In the genomic region with DNA sequence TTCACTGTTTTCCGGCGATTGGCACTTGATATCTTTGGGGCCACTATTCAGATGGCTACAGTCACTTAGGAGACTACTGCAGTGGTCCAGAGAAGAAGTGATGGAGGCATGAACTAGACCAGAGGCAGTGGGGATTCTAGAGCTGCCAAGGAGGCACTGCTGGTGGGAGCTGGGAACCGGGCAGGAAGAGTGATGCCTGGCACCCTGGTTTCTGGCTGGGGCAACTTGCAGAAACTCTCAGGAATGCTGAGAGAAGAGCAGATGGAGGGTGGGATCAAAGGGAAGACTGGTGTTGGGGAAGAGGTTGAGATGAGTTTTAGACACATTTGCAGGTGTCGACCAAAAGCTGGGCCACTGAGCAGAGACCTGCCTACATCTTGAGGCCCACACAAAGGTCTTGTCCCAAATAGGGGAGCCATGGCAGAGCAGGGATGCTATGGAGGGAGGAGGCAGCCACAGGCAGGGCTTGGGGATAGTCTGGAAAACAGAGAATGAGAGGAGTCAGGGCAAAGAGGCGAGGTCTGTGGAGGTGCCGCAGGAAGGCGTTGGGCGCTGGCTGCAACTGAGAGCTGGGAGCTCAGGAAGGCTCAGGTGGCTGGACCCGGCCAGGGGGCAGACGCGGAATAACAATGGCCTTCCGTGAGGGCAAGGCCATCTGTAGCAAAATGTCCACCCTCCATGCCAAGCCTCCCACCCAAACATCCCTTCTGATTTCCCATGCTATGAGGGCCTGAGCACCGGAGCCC, we compare ENCODE assay signal across 17 cellular contexts.
A peak's percentile ranks its signal among the peaks of the same experiment; 100 is the strongest.
DNase-seq lines count a peak whose midpoint lies in the region; ATAC-seq and TF ChIP-seq lines count a peak whose summit lies in the region.
"Had no signal": no experiment of that assay in that cellular context is flagged by ENCODE, and none has a peak within 500 bp of the region (broad histone marks: within the 10 kb centered on the region; RNA-seq: fewer than 3 reads in every experiment).

No MANE protein-coding gene starts in this region.

- no peak for TF ChIP-seq POLR2A in IMR-90 (IDR thresholded peaks at IDR 0.05; ENCODE audit: low read depth, low read length)

- H2BK5ac ChIP-seq in IMR-90 (ENCODE audit: low read depth, low read length, poor library complexity, severe bottlenecking) (peak overlapping the region; percentile 17), trophoblast cell (ENCODE audit: low read depth, low read length, poor library complexity) (no peak overlapping the region)

- dilution Hi-C loops in IMR-90 (cut with HindIII; ENCODE audit: low sequenced_read_pairs, unreplicated experiment) = no loop called here

- H3K9me3 ChIP-seq in IMR-90 (ENCODE audit: control insufficient read depth, insufficient read depth, low read length) (peaks cover 5% of the 10 kb centered on the region), trophoblast cell (ENCODE audit: insufficient read depth, low read depth, low read length) (peaks cover 1% of the 10 kb centered on the region)
- H3K9me3 ChIP-seq: SJCRH30, thoracic aorta had no signal

- peak overlapping the region; percentile 47 for H3K4me3 Mint-ChIP-seq in T-helper 2 cell treated with Interferon-gamma antibody and Interleukin-4, amounts not matched to agents 5 μg/mL and 100 μg/mL, for 36 hours
- no peak overlapping the region for H3K4me3 Mint-ChIP-seq in activated naive CD8-positive, alpha-beta T cell treated with anti-CD3 and anti-CD28 coated beads, Interleukin-2, amount 50 U/mL, for 24 hours

- H3K4me1 Mint-ChIP-seq in T-helper 2 cell treated with Interferon-gamma antibody and Interleukin-4, amounts not matched to agents 5 μg/mL and 100 μg/mL, for 36 hours (ENCODE audit: low read depth) = peaks cover 70% of the 10 kb centered on the region
- peaks cover 97% of the 10 kb centered on the region for H3K4me1 Mint-ChIP-seq in activated naive CD8-positive, alpha-beta T cell treated with anti-CD3 and anti-CD28 coated beads, Interleukin-2, amount 50 U/mL, for 24 hours

- 100% methylated on average over 4 of the region's 13 CpGs; no CpG with 5 or more reads in 1 of the 2 experiments for WGBS in IMR-90 (ENCODE audit: extremely low coverage in 2 of 2, insufficient read length in 1 of 2), 2 experiments
- WGBS in trophoblast cell (ENCODE audit: extremely low coverage, insufficient coverage, insufficient read length) = no CpG with 5 or more reads among the region's 13 CpGs

- H2BK20ac ChIP-seq in IMR-90 (ENCODE audit: low read depth, low read length) = peak overlapping the region; percentile 30

- no peak for TF ChIP-seq RAD21 in IMR-90 (IDR thresholded peaks at IDR 0.05; ENCODE audit: low read length)

- H3K9ac ChIP-seq in IMR-90 (ENCODE audit: low read depth, low read length) = no peak overlapping the region
- H3K9ac ChIP-seq in trophoblast cell (ENCODE audit: low read length) = no peak overlapping the region

- peak overlapping the region; percentile 57 for H3K4ac ChIP-seq in IMR-90 (ENCODE audit: low read depth, low read length)
- no peak overlapping the region for H3K4ac ChIP-seq in trophoblast cell (ENCODE audit: low read depth, low read length)

- H4K8ac ChIP-seq in IMR-90 (ENCODE audit: low read depth in 2 of 2, low read length in 2 of 2) = no peak overlapping the region
- H4K8ac ChIP-seq in trophoblast cell (ENCODE audit: low read depth, low read length) = no peak overlapping the region

- H3K4me3 ChIP-seq in IMR-90 (ENCODE audit: insufficient read depth, low read depth, low read length) (no peak overlapping the region), trophoblast cell (ENCODE audit: low read depth, low read length) (no peak overlapping the region)
- H3K4me3 ChIP-seq: SJCRH30, thoracic aorta had no signal

- H3K14ac ChIP-seq in IMR-90 (replicated peaks; ENCODE audit: low read depth, low read length) (no peak overlapping the region; the same call in 1 of the 2 replicates), trophoblast cell (ENCODE audit: low read length) (peak overlapping the region; percentile 12)

- H3K9me1 ChIP-seq in IMR-90 (ENCODE audit: insufficient read depth, low read length) = 0 out of 2 replicates have a peak, but pooled peaks cover 6% of the 10 kb centered on the region

- POLR2A ChIA-PET in IMR-90 (lab: Charles Lee; ENCODE audit: unreplicated experiment) = no interaction called here

- H2AK5ac ChIP-seq in IMR-90 (ENCODE audit: low read depth, low read length) (peak overlapping the region; percentile 45), trophoblast cell (ENCODE audit: low read length) (peak overlapping the region; percentile 78)

- CTCF ChIA-PET in IMR-90 (lab: Yijun Ruan, JAX) = interaction anchor here (0.6 kb wide), 1 partner anchor 17 kb away, joined by 3 read pairs; no protein-coding TSS in a partner anchor

- H4K12ac ChIP-seq in trophoblast cell (ENCODE audit: low read depth, low read length) = no peak overlapping the region

- peak overlapping the region; percentile 45; the same call in 1 of the 3 replicates for H2BK15ac ChIP-seq in IMR-90 (ENCODE audit: low read depth, low read length)

- H3K79me2 ChIP-seq in trophoblast cell (ENCODE audit: control insufficient read depth, insufficient read depth, low read length, poor library complexity) = peaks cover 3% of the 10 kb centered on the region

- in situ Hi-C loops in IMR-90 (cut with MboI; ENCODE audit: low sequenced_read_pairs) = no loop called here

- no peak overlapping the region for H3K56ac ChIP-seq in IMR-90 (ENCODE audit: extremely low read depth, insufficient read depth, low read length)

- H3K9me3 Mint-ChIP-seq in T-helper 2 cell treated with Interferon-gamma antibody and Interleukin-4, amounts not matched to agents 5 μg/mL and 100 μg/mL, for 36 hours = peaks cover 22% of the 10 kb centered on the region
- peaks cover 16% of the 10 kb centered on the region for H3K9me3 Mint-ChIP-seq in activated naive CD8-positive, alpha-beta T cell treated with anti-CD3 and anti-CD28 coated beads, Interleukin-2, amount 50 U/mL, for 24 hours

- peak overlapping the region; percentile 28; the same call in 1 of the 2 replicates for H4K91ac ChIP-seq in IMR-90 (ENCODE audit: insufficient read depth, low read depth, low read length)
- H4K91ac ChIP-seq in trophoblast cell (ENCODE audit: low read depth, low read length) = peak overlapping the region; percentile 0

- H3K36me3 ChIP-seq in IMR-90 (ENCODE audit: control insufficient read depth, insufficient read depth, low read length) = no peaks in the 10 kb centered on the region
- H3K36me3 ChIP-seq in trophoblast cell (ENCODE audit: control insufficient read depth in 1 of 2, insufficient read depth in 2 of 2, low read length in 2 of 2) = no peaks in the 10 kb centered on the region
- H3K36me3 ChIP-seq: SJCRH30, thoracic aorta had no signal

- ATAC-seq in IMR-90 (ENCODE audit: low read depth) (no peak), GM21360 (IDR thresholded peaks at IDR 0.05; ENCODE audit: unreplicated experiment) (no peak)
- no peak for ATAC-seq in activated naive CD8-positive, alpha-beta T cell treated with anti-CD3 and anti-CD28 coated beads, Interleukin-2, amount 50 U/mL, for 24 hours
- ATAC-seq: left ventricle myocardium superior had no signal

- no TSS peak for BruUV-seq in IMR-90 (replicated peaks; lab: Mats Ljungman, UMichigan)

- no peaks in the 10 kb centered on the region for H3K27me3 ChIP-seq in IMR-90 (ENCODE audit: control insufficient read depth, insufficient read depth, low read length)
- H3K27me3 ChIP-seq in trophoblast cell (ENCODE audit: insufficient read depth, low read length) = no peaks in the 10 kb centered on the region
- H3K27me3 ChIP-seq: SJCRH30 had no signal

- H4K5ac ChIP-seq in IMR-90 (ENCODE audit: low read depth, low read length) = no peak overlapping the region

- peaks cover 44% of the 10 kb centered on the region for H3K36me3 Mint-ChIP-seq in T-helper 2 cell treated with Interferon-gamma antibody and Interleukin-4, amounts not matched to agents 5 μg/mL and 100 μg/mL, for 36 hours (ENCODE audit: low read depth)
- H3K36me3 Mint-ChIP-seq in activated naive CD8-positive, alpha-beta T cell treated with anti-CD3 and anti-CD28 coated beads, Interleukin-2, amount 50 U/mL, for 24 hours (ENCODE audit: low read depth) = peaks cover 21% of the 10 kb centered on the region

- H2BK120ac ChIP-seq in IMR-90 (ENCODE audit: low read depth, low read length) (peak overlapping the region; percentile 19), trophoblast cell (ENCODE audit: insufficient read depth, low read length, poor library complexity) (no peak overlapping the region)

- H3K23ac ChIP-seq in IMR-90 (ENCODE audit: low read depth, low read length) (no peak overlapping the region), trophoblast cell (ENCODE audit: low read length) (no peak overlapping the region)

- H3K4me2 ChIP-seq in IMR-90 (ENCODE audit: low read depth, low read length) = no peak overlapping the region
- H3K4me2 ChIP-seq in trophoblast cell (ENCODE audit: low read length) = no peak overlapping the region

- no peak for DNase-seq in T-helper 2 cell treated with Interferon-gamma antibody and Interleukin-4, amounts not matched to agents 5 μg/mL and 100 μg/mL, for 36 hours (ENCODE audit: low spot score)
- DNase-seq in T-helper 2 cell = no peak
- no peak for DNase-seq in IMR-90
- no peak for DNase-seq in activated naive CD8-positive, alpha-beta T cell treated with anti-CD3 and anti-CD28 coated beads, Interleukin-2, amount 50 U/mL, for 24 hours
- no peak for DNase-seq in trophoblast cell
- no peak for DNase-seq in T-helper 9 cell
- no peak for DNase-seq in NCI-H748 treated with DMSO at 0.1 percent for 48 hours (lab: John Stamatoyannopoulos, UW)
- DNase-seq: 8988T, amniotic stem cell, cerebellar nuclear complex, HCEC 1CT, left ventricle myocardium superior, NCI-H1436 treated with DMSO at 0.1 percent for 48 hours, NCI-H446 treated with DMSO at 0.1 percent for 48 hours, SJCRH30 had no signal

- peak overlapping the region; percentile 50 for H2AK9ac ChIP-seq in IMR-90 (replicated peaks; ENCODE audit: low read depth, low read length, poor library complexity)

- H3K18ac ChIP-seq in IMR-90 (ENCODE audit: low read depth, low read length) (no peak overlapping the region), trophoblast cell (ENCODE audit: low read length) (no peak overlapping the region)

- H3K27me3 Mint-ChIP-seq in T-helper 2 cell treated with Interferon-gamma antibody and Interleukin-4, amounts not matched to agents 5 μg/mL and 100 μg/mL, for 36 hours (ENCODE audit: low read depth) = no peaks in the 10 kb centered on the region
- H3K27me3 Mint-ChIP-seq in activated naive CD8-positive, alpha-beta T cell treated with anti-CD3 and anti-CD28 coated beads, Interleukin-2, amount 50 U/mL, for 24 hours = peaks cover 4% of the 10 kb centered on the region

- H3K4me1 ChIP-seq in IMR-90 (ENCODE audit: control insufficient read depth, insufficient read depth, low read length) (peaks cover 10% of the 10 kb centered on the region), trophoblast cell (ENCODE audit: control insufficient read depth in 1 of 2, insufficient read depth in 2 of 2, low read length in 2 of 2) (peaks cover 18 to 21% of the 10 kb centered on the region in 2 experiments)

- H3K79me1 ChIP-seq in IMR-90 (ENCODE audit: low read depth in 1 of 2, low read length in 2 of 2) (no peaks in the 10 kb centered on the region), trophoblast cell (ENCODE audit: low read length) (peaks cover 19% of the 10 kb centered on the region)

- H2BK12ac ChIP-seq in trophoblast cell (ENCODE audit: low read length) = peak overlapping the region; percentile 37

- H4K20me1 ChIP-seq in IMR-90 (ENCODE audit: insufficient read depth, low read length) = no peaks in the 10 kb centered on the region

- intact Hi-C loops in IMR-90 (cut with micrococcal nuclease) = loop anchor here (5.0 kb wide), 1 partner anchor 68 kb away; no protein-coding TSS in a partner anchor

- H3K27ac Mint-ChIP-seq in T-helper 2 cell treated with Interferon-gamma antibody and Interleukin-4, amounts not matched to agents 5 μg/mL and 100 μg/mL, for 36 hours = peak overlapping the region; percentile 83
- H3K27ac Mint-ChIP-seq in activated naive CD8-positive, alpha-beta T cell treated with anti-CD3 and anti-CD28 coated beads, Interleukin-2, amount 50 U/mL, for 24 hours = peak overlapping the region; percentile 91

- no peak overlapping the region for H2AFZ ChIP-seq in IMR-90 (replicated peaks; ENCODE audit: low read length, poor library complexity)
- H2AFZ ChIP-seq in trophoblast cell (ENCODE audit: insufficient read depth, low read length, poor library complexity) = no peak overlapping the region

- TF ChIP-seq CTCF in IMR-90 (conservative IDR thresholded peaks at IDR 0.05; ENCODE audit: low read depth, low read length) = no peak

- no peak overlapping the region for H3K27ac ChIP-seq in IMR-90 (ENCODE audit: insufficient read depth, low read length)
- no peak overlapping the region for H3K27ac ChIP-seq in trophoblast cell (ENCODE audit: low read depth, low read length)
- H3K27ac ChIP-seq: SJCRH30, thoracic aorta had no signal
